In the genomic region with DNA sequence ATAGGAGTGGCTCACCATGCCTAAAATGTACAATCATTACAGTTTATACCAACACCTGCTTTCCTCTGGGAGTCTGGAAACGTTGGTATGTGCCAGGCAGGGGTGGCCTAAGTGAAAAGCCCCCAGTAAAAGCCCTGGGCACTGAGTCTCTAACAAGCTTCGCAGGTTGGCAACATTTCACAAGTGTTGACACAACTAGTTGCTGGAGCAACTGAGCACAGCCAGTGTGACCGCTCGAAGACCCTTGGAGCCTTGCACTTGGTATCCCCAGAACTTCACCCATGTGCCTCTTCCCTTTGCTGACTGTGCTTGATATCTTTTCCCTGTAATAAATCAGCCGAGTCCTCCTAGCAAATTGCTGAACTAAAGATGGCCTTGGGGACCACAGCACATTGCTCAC, we compare ENCODE assay signal across 23 cellular contexts. TPM values are rescaled to one million over a fixed set of nuclear protein-coding genes. Genes with fewer than 3 reads are reported as not detected.
DNase-seq lines count a peak whose midpoint lies in the region; ATAC-seq, FAIRE-seq and TF ChIP-seq lines count a peak whose summit lies in the region.
"Had no signal": no experiment of that assay in that cellular context is flagged by ENCODE, and none has a peak within 500 bp of the region (broad histone marks: within the 10 kb centered on the region; RNA-seq: fewer than 3 reads in every experiment).

No MANE protein-coding gene starts in this region.

- no peaks in the 10 kb centered on the region for H3K9me1 ChIP-seq in keratinocyte (ENCODE audit: control insufficient read depth, extremely low read depth, insufficient read depth, low read length)

- H3K4me1 Mint-ChIP-seq in activated CD4-positive, alpha-beta T cell treated with anti-CD3 and anti-CD28 coated beads, Interleukin-2, amount 10 ng/mL, durations not matched to agents 24 days and 14 days = peaks cover 73% of the 10 kb centered on the region
- H3K4me1 Mint-ChIP-seq in CD8-positive, alpha-beta T cell (ENCODE audit: low read depth) = peaks cover 72% of the 10 kb centered on the region

- H3K9me2 ChIP-seq in PC-9 (ENCODE audit: insufficient read depth) = no peaks in the 10 kb centered on the region
- H3K9me2 ChIP-seq: SK-N-SH had no signal

- CTCF ChIA-PET in CD8-positive, alpha-beta T cell (lab: Charles Lee) = interaction anchor here (1.3 to 1.8 kb wide), 2 partner anchors 16 to 53 kb away, joined by 3 to 6 read pairs; no protein-coding TSS in a partner anchor
- CTCF ChIA-PET in PC-9 (lab: Charles Lee) = no interaction called here

- H4K20me1 ChIP-seq in PC-9 (ENCODE audit: insufficient read depth) (peaks cover 10% of the 10 kb centered on the region; the same call in 1 of the 2 replicates), keratinocyte (ENCODE audit: control insufficient read depth, extremely low read depth, insufficient read depth, low read length) (no peaks in the 10 kb centered on the region)

- H3K27me3 ChIP-seq in CD8-positive, alpha-beta T cell (ENCODE audit: insufficient read depth, low read length) = no peaks in the 10 kb centered on the region
- H3K27me3 ChIP-seq in PC-9 (ENCODE audit: insufficient read depth, low read depth) (no peaks in the 10 kb centered on the region), keratinocyte (ENCODE audit: control insufficient read depth, extremely low read depth, insufficient read depth, low read length) (no peaks in the 10 kb centered on the region)
- H3K27me3 ChIP-seq: esophagus muscularis mucosa had no signal

- intact Hi-C loops in activated CD4-positive, alpha-beta T cell treated with anti-CD3 and anti-CD28 coated beads, Interleukin-2, amount 10 ng/mL, durations not matched to agents 24 days and 14 days (cut with micrococcal nuclease) = loop anchor here (2.0 kb wide), 1 partner anchor 23 kb away; no protein-coding TSS in a partner anchor
- intact Hi-C loops in CD8-positive, alpha-beta T cell (cut with DNase I, micrococcal nuclease) = no loop called here
- intact Hi-C loops in PC-9 (cut with micrococcal nuclease; ENCODE audit: unreplicated experiment) = no loop called here

- no TSS peak for BruUV-seq in PC-9 (replicated peaks; lab: Mats Ljungman, UMichigan)

- FAIRE-seq in keratinocyte (lab: Jason Lieb, UNC) = no peak
- FAIRE-seq: A549, H54, HTR-8/SVneo, TTC549 had no signal

- H3K27ac ChIP-seq in CD8-positive, alpha-beta T cell (ENCODE audit: low read depth, low read length) = no peak overlapping the region
- H3K27ac ChIP-seq in PC-9 = no peak overlapping the region
- H3K27ac ChIP-seq in keratinocyte (ENCODE audit: control insufficient read depth, insufficient read depth, low read length) = no peak overlapping the region
- H3K27ac ChIP-seq: A549, C4-2B, esophagus muscularis mucosa had no signal

- H3K4me1 ChIP-seq in CD8-positive, alpha-beta T cell (ENCODE audit: insufficient read depth, low read length) = peaks cover 31% of the 10 kb centered on the region
- H3K4me1 ChIP-seq in PC-9 (replicated peaks; ENCODE audit: insufficient read depth) (peaks cover 33% of the 10 kb centered on the region), keratinocyte (ENCODE audit: control insufficient read depth, extremely low read depth, insufficient read depth, low read length) (peaks cover 15% of the 10 kb centered on the region)

- peaks cover 6% of the 10 kb centered on the region for H3K36me3 ChIP-seq in CD8-positive, alpha-beta T cell (ENCODE audit: insufficient read depth, low read length)
- H3K36me3 ChIP-seq in PC-9 (ENCODE audit: low read depth) (peaks cover 17% of the 10 kb centered on the region; the same call in 1 of the 2 replicates), keratinocyte (ENCODE audit: control insufficient read depth in 2 of 2, extremely low read depth in 1 of 2, insufficient read depth in 2 of 2, low read length in 2 of 2) (peaks cover 6 to 14% of the 10 kb centered on the region in 2 experiments)

- no peaks in the 10 kb centered on the region for H3K9me3 ChIP-seq in CD8-positive, alpha-beta T cell (ENCODE audit: low read length)
- H3K9me3 ChIP-seq in PC-9 (ENCODE audit: insufficient read depth, low read depth) (no peaks in the 10 kb centered on the region), keratinocyte (ENCODE audit: control insufficient read depth, low read depth, low read length) (no peaks in the 10 kb centered on the region)
- H3K9me3 ChIP-seq: A549, esophagus muscularis mucosa, SK-N-SH had no signal

- no peak overlapping the region for H3K4me3 ChIP-seq in CD8-positive, alpha-beta T cell (ENCODE audit: low read depth, low read length)
- peak overlapping the region; percentile 71; the same call in 1 of the 2 replicates for H3K4me3 ChIP-seq in PC-9
- no peak overlapping the region for H3K4me3 ChIP-seq in keratinocyte (ENCODE audit: control insufficient read depth in 2 of 3, extremely low read depth in 1 of 3, insufficient read depth in 2 of 3, low read depth in 1 of 3, low read length in 3 of 3)
- H3K4me3 ChIP-seq: A549, esophagus muscularis mucosa had no signal

- H3F3A ChIP-seq in PC-9 (ENCODE audit: insufficient read depth, low read depth) = peaks cover 32% of the 10 kb centered on the region

- H3K4me3 Mint-ChIP-seq in activated CD4-positive, alpha-beta T cell treated with anti-CD3 and anti-CD28 coated beads, Interleukin-2, amount 10 ng/mL, durations not matched to agents 24 days and 14 days = peak overlapping the region; percentile 94
- H3K4me3 Mint-ChIP-seq in CD8-positive, alpha-beta T cell = no peak overlapping the region

- no peak for DNase-seq in activated CD4-positive, alpha-beta T cell treated with anti-CD3 and anti-CD28 coated beads, Interleukin-2, amount 10 ng/mL, durations not matched to agents 24 days and 14 days
- no peak for DNase-seq in activated CD4-positive, alpha-beta T cell treated with anti-CD3 and anti-CD28 coated beads, Interleukin-2, amount 50 U/mL, for 48 hours
- DNase-seq in CD8-positive, alpha-beta T cell = no peak
- DNase-seq in PC-9 = no peak
- DNase-seq in keratinocyte (ENCODE audit: low read depth, low spot score) = no peak
- no peak for DNase-seq in H4 (ENCODE audit: low spot score)
- no peak for DNase-seq in T-helper 9 cell
- DNase-seq: activated CD4-positive, alpha-beta T cell treated with anti-CD3 and anti-CD28 coated beads for 48 hours; amygdala; central memory CD4-positive, alpha-beta T cell; glutamatergic neuron; NCI-H2227 treated with DMSO at 0.1 percent for 48 hours; SK-N-SH; stimulated activated CD4-positive, alpha-beta T cell treated with anti-CD3 and anti-CD28 coated beads, Interleukin-12 subunit alpha, Interleukin-12 subunit beta, amount 100 ng/mL, for 4 hours; stimulated activated CD8-positive, alpha-beta memory T cell treated with anti-CD3 and anti-CD28 coated beads, Interleukin-4, amount 100 ng/mL, for 48 hours had no signal

- ATAC-seq in CD8-positive, alpha-beta T cell = no peak
- no peak for ATAC-seq in HG03095 (IDR thresholded peaks at IDR 0.05; ENCODE audit: unreplicated experiment)
- ATAC-seq: A549, left lobe of liver had no signal

- H3K36me3 Mint-ChIP-seq in activated CD4-positive, alpha-beta T cell treated with anti-CD3 and anti-CD28 coated beads, Interleukin-2, amount 10 ng/mL, durations not matched to agents 24 days and 14 days (ENCODE audit: low read depth) = peaks cover 34% of the 10 kb centered on the region
- peaks cover 30% of the 10 kb centered on the region for H3K36me3 Mint-ChIP-seq in CD8-positive, alpha-beta T cell

- H3K27me3 Mint-ChIP-seq in activated CD4-positive, alpha-beta T cell treated with anti-CD3 and anti-CD28 coated beads, Interleukin-2, amount 10 ng/mL, durations not matched to agents 24 days and 14 days = no peaks in the 10 kb centered on the region
- H3K27me3 Mint-ChIP-seq in CD8-positive, alpha-beta T cell (ENCODE audit: low read depth) = no peaks in the 10 kb centered on the region

- H3K4me2 ChIP-seq in PC-9 (peak overlapping the region; percentile 97; the same call in 1 of the 2 replicates), keratinocyte (ENCODE audit: control insufficient read depth, extremely low read depth, insufficient read depth, low read depth, low read length) (peak overlapping the region; percentile 25)
- H3K4me2 ChIP-seq: SK-N-SH had no signal

- H2AFZ ChIP-seq in PC-9 (no peak overlapping the region), keratinocyte (ENCODE audit: control insufficient read depth, low read length) (no peak overlapping the region)

- TF ChIP-seq CTCF in CD8-positive, alpha-beta T cell (IDR thresholded peaks at IDR 0.05) = no peak
- TF ChIP-seq CTCF in PC-9 (conservative IDR thresholded peaks at IDR 0.05) (no peak), keratinocyte (optimal IDR thresholded peaks at IDR 0.05 in 1 of 3, IDR thresholded peaks at IDR 0.05 in 1 of 3, conservative IDR thresholded peaks at IDR 0.05 in 1 of 3; ENCODE audit: extremely low read depth in 1 of 3, insufficient read depth in 2 of 3, low read length in 3 of 3) (no peak)

- H3K27ac Mint-ChIP-seq in activated CD4-positive, alpha-beta T cell treated with anti-CD3 and anti-CD28 coated beads, Interleukin-2, amount 10 ng/mL, durations not matched to agents 24 days and 14 days = peak overlapping the region; percentile 99
- peak overlapping the region; percentile 11 for H3K27ac Mint-ChIP-seq in CD8-positive, alpha-beta T cell

- dilution Hi-C loops in keratinocyte (cut with MboI; ENCODE audit: extremely low pct_ligation_motif_present, low sequenced_read_pairs) = no loop called here

- peaks cover 65% of the 10 kb centered on the region for H3K79me2 ChIP-seq in PC-9 (ENCODE audit: low read depth)
- peaks cover 67% of the 10 kb centered on the region for H3K79me2 ChIP-seq in keratinocyte (ENCODE audit: control insufficient read depth, insufficient read depth, low read length)

- no peaks in the 10 kb centered on the region for H3K9me3 Mint-ChIP-seq in activated CD4-positive, alpha-beta T cell treated with anti-CD3 and anti-CD28 coated beads, Interleukin-2, amount 10 ng/mL, durations not matched to agents 24 days and 14 days
- no peaks in the 10 kb centered on the region for H3K9me3 Mint-ChIP-seq in CD8-positive, alpha-beta T cell

- POLR2A ChIA-PET in CD8-positive, alpha-beta T cell (lab: Charles Lee) = no interaction called here
- POLR2A ChIA-PET in PC-9 (lab: Charles Lee; ENCODE audit: unreplicated experiment) = interaction anchor here (0.6 kb wide), 1 partner anchor 319 kb away, joined by 3 read pairs; no protein-coding TSS in a partner anchor

- H3K9ac ChIP-seq in keratinocyte (ENCODE audit: control insufficient read depth, extremely low read depth, insufficient read depth, low read length) = no peak overlapping the region
- H3K9ac ChIP-seq: SK-N-SH had no signal

RNA-seq across cellular contexts. Expression of gene RIOX2, which starts 2.7 kb away (rescaled TPM):
- total RNA-seq in activated CD4-positive, alpha-beta T cell treated with anti-CD3 and anti-CD28 coated beads, Interleukin-2, amount 10 ng/mL, durations not matched to agents 24 days and 14 days = 84.1 and 87.7 TPM in 2 replicates
- 10 to 100 TPM; 12.1 to 12.2 TPM for total RNA-seq in CD8-positive, alpha-beta T cell
- total RNA-seq in PC-9 (2021) = 28.3 and 33.1 TPM in 2 replicates
- polyA plus RNA-seq in keratinocyte = 34.0 to 45.2 TPM (median 35.2 TPM) in 3 replicates
- polyA plus RNA-seq in keratinocyte (2011; ENCODE audit: low read depth) = 43.5 TPM
- 24.2 and 38.7 TPM in 2 replicates for polyA plus RNA-seq in keratinocyte (2011; cell fraction: cytosol; rRNA removed)
- 44.8 and 58.4 TPM in 2 replicates for polyA plus RNA-seq in keratinocyte (2011; cell fraction: nucleus; rRNA removed)
- polyA plus RNA-seq in keratinocyte (2012; ENCODE audit: low replicate concordance) = 27.4 and 31.4 TPM in 2 replicates
- polyA minus RNA-seq in keratinocyte = 19.8 to 33.0 TPM (median 32.8 TPM) in 3 replicates
- 24.0 TPM for polyA minus RNA-seq in keratinocyte (2011; cell fraction: cytosol; rRNA and poly(A)+ RNA removed)
- polyA minus RNA-seq in keratinocyte (2011; cell fraction: nucleus; rRNA and poly(A)+ RNA removed) = 27.6 and 31.7 TPM in 2 replicates
- 25.3 and 32.6 TPM in 2 replicates for total RNA-seq in H4 (2014; rRNA removed; shearing (Covaris generic))
